ENCODE assay signal across 28 cellular contexts in genomic region chr5:179729727-179730126, GRCh38. TPM values are rescaled to one million over a fixed set of nuclear protein-coding genes. Genes with fewer than 3 reads are reported as not detected.
DNase-seq lines count a peak whose midpoint lies in the region; ATAC-seq and TF ChIP-seq lines count a peak whose summit lies in the region.
"Had no signal": no experiment of that assay in that cellular context is flagged by ENCODE, and none has a peak within 500 bp of the region (broad histone marks: within the 10 kb centered on the region; RNA-seq: fewer than 3 reads in every experiment).

No MANE protein-coding gene starts in this region.

- H3K27me3 Mint-ChIP-seq in stimulated activated naive CD8-positive, alpha-beta T cell treated with anti-CD3 and anti-CD28 coated beads, Interleukin-15, Interleukin-2, amounts not matched to agents 100 ng/mL and 50 ng/mL, for 24 hours, result no peaks in the 10 kb centered on the region
- H3K27me3 Mint-ChIP-seq in T-helper 17 cell (no peaks in the 10 kb centered on the region), memory B cell (no peaks in the 10 kb centered on the region)
- H3K27me3 Mint-ChIP-seq: effector memory CD8-positive, alpha-beta T cell had no signal

- H3K36me3 ChIP-seq in mucosa of descending colon (ENCODE audit: low read depth) (peaks cover 29% of the 10 kb centered on the region), hepatocyte (replicated peaks; ENCODE audit: insufficient read depth, low read depth) (no peaks in the 10 kb centered on the region)

- no peaks in the 10 kb centered on the region for H3K27me3 ChIP-seq in hepatocyte
- H3K27me3 ChIP-seq: esophagus squamous epithelium, neural progenitor cell, tibial nerve had no signal

- WGBS in hepatocyte (ENCODE audit: low lambda C conversion rate, missing lambda C conversion rate), result 94% methylated on average over 3 of the region's 3 CpGs

- peaks cover 15% of the 10 kb centered on the region for H3K79me2 ChIP-seq in hepatocyte

- ATAC-seq in stimulated activated naive CD8-positive, alpha-beta T cell treated with anti-CD3 and anti-CD28 coated beads, Interleukin-15, Interleukin-2, amounts not matched to agents 100 U/mL and 50 U/mL, for 24 hours, result no peak
- ATAC-seq in T-helper 17 cell (no peak), memory B cell (ENCODE audit: low read depth) (no peak), mucosa of descending colon (no peak), GM19397 (IDR thresholded peaks at IDR 0.05; ENCODE audit: unreplicated experiment) (no peak)
- ATAC-seq: CD8-positive, alpha-beta T cell; effector memory CD8-positive, alpha-beta T cell; left colon; SK-N-SH treated with all-trans-retinoic acid at 6 μM for 48 hours had no signal

- no peak for DNase-seq in stimulated activated naive CD8-positive, alpha-beta T cell treated with anti-CD3 and anti-CD28 coated beads, Interleukin-15, Interleukin-2, amounts not matched to agents 100 U/mL and 50 U/mL, for 24 hours
- DNase-seq in T-helper 17 cell (no peak), memory B cell (ENCODE audit: low spot score in 2 of 2) (no peak), mucosa of descending colon (no peak), hepatocyte (ENCODE audit: low spot score) (no peak), NCI-H1417 (lab: John Stamatoyannopoulos, UW) (no peak)
- DNase-seq: activated CD4-positive, alpha-beta T cell treated with anti-CD3 and anti-CD28 coated beads for 1 hour; CD8-positive, alpha-beta T cell; effector memory CD8-positive, alpha-beta T cell; esophagus squamous epithelium; GF-D8; left colon; NCI-H1105; NCI-H524; stimulated activated CD4-positive, alpha-beta T cell treated with anti-CD3 and anti-CD28 coated beads, Interleukin-2, amount 100 ng/mL, for 24 hours; stimulated activated naive CD4-positive, alpha-beta T cell had no signal

- H3K27ac Mint-ChIP-seq in stimulated activated naive CD8-positive, alpha-beta T cell treated with anti-CD3 and anti-CD28 coated beads, Interleukin-15, Interleukin-2, amounts not matched to agents 100 ng/mL and 50 ng/mL, for 24 hours, result peak overlapping the region; percentile 60
- H3K27ac Mint-ChIP-seq in T-helper 17 cell (peak overlapping the region; percentile 59), memory B cell (peak overlapping the region; percentile 43)
- H3K27ac Mint-ChIP-seq: CD8-positive, alpha-beta T cell; neural progenitor cell had no signal

- no peak overlapping the region for H3K27ac ChIP-seq in hepatocyte
- H3K27ac ChIP-seq: esophagus squamous epithelium, KMS-11, neural progenitor cell, prostate gland, tibial nerve had no signal

- peaks cover 66% of the 10 kb centered on the region for H3K36me3 Mint-ChIP-seq in stimulated activated naive CD8-positive, alpha-beta T cell treated with anti-CD3 and anti-CD28 coated beads, Interleukin-15, Interleukin-2, amounts not matched to agents 100 ng/mL and 50 ng/mL, for 24 hours (ENCODE audit: low read depth)
- H3K36me3 Mint-ChIP-seq in T-helper 17 cell (ENCODE audit: low read depth) (peaks cover 4% of the 10 kb centered on the region), memory B cell (peaks cover 18% of the 10 kb centered on the region)

- peaks cover 13% of the 10 kb centered on the region for H4K20me1 ChIP-seq in hepatocyte (ENCODE audit: insufficient read depth, poor library complexity, severe bottlenecking)

- no peak overlapping the region for H3K4me2 ChIP-seq in hepatocyte
- H3K4me2 ChIP-seq: neural progenitor cell had no signal

- H3K4me1 ChIP-seq in mucosa of descending colon (ENCODE audit: low read depth) (peaks cover 23% of the 10 kb centered on the region), hepatocyte (ENCODE audit: insufficient read depth) (peaks cover 19% of the 10 kb centered on the region)
- H3K4me1 ChIP-seq: prostate gland had no signal

- intact Hi-C loops in mucosa of descending colon (cut with DNase I, micrococcal nuclease), result no loop called here

- H3K4me3 ChIP-seq in mucosa of descending colon (no peak overlapping the region), hepatocyte (no peak overlapping the region)
- H3K4me3 ChIP-seq: esophagus squamous epithelium, neural progenitor cell, prostate gland, tibial nerve had no signal

- H3K4me3 Mint-ChIP-seq in stimulated activated naive CD8-positive, alpha-beta T cell treated with anti-CD3 and anti-CD28 coated beads, Interleukin-15, Interleukin-2, amounts not matched to agents 100 ng/mL and 50 ng/mL, for 24 hours, result no peak overlapping the region
- no peak overlapping the region for H3K4me3 Mint-ChIP-seq in T-helper 17 cell
- no peak overlapping the region for H3K4me3 Mint-ChIP-seq in memory B cell
- H3K4me3 Mint-ChIP-seq: CD8-positive, alpha-beta T cell; effector memory CD8-positive, alpha-beta T cell; neural progenitor cell had no signal

- H3K9me3 ChIP-seq in T-helper 17 cell (ENCODE audit: control insufficient read depth, low read length, poor library complexity, severe bottlenecking) (no peaks in the 10 kb centered on the region), mucosa of descending colon (no peaks in the 10 kb centered on the region), hepatocyte (ENCODE audit: low read depth) (no peaks in the 10 kb centered on the region)
- H3K9me3 ChIP-seq: esophagus squamous epithelium, prostate gland, tibial nerve had no signal

- peaks cover 32% of the 10 kb centered on the region for H3K4me1 Mint-ChIP-seq in stimulated activated naive CD8-positive, alpha-beta T cell treated with anti-CD3 and anti-CD28 coated beads, Interleukin-15, Interleukin-2, amounts not matched to agents 100 ng/mL and 50 ng/mL, for 24 hours (ENCODE audit: low read depth)
- H3K4me1 Mint-ChIP-seq in T-helper 17 cell (peaks cover 28% of the 10 kb centered on the region), memory B cell (peaks cover 17% of the 10 kb centered on the region)

- H3K9me3 Mint-ChIP-seq in stimulated activated naive CD8-positive, alpha-beta T cell treated with anti-CD3 and anti-CD28 coated beads, Interleukin-15, Interleukin-2, amounts not matched to agents 100 ng/mL and 50 ng/mL, for 24 hours, result no peaks in the 10 kb centered on the region
- no peaks in the 10 kb centered on the region for H3K9me3 Mint-ChIP-seq in memory B cell
- H3K9me3 Mint-ChIP-seq: CD8-positive, alpha-beta T cell; effector memory CD8-positive, alpha-beta T cell; neural progenitor cell had no signal

- H3K9me2 ChIP-seq in hepatocyte (replicated peaks; ENCODE audit: insufficient read depth), result no peaks in the 10 kb centered on the region

- H2AFZ ChIP-seq in hepatocyte, result no peak overlapping the region
- H2AFZ ChIP-seq: neural progenitor cell had no signal

- no peak for TF ChIP-seq CTCF in mucosa of descending colon (IDR thresholded peaks at IDR 0.05)
- TF ChIP-seq CTCF in hepatocyte (IDR thresholded peaks at IDR 0.05; ENCODE audit: poor library complexity), result no peak

RNA-seq across cellular contexts. Expression of gene MAML1, which starts 2.9 kb away (rescaled TPM):
- total RNA-seq in T-helper 17 cell, result 10 to 100 TPM; 28.4 to 33.2 TPM
- total RNA-seq in mucosa of descending colon, result 10 to 100 TPM; 26.0 to 34.0 (median 28.6) TPM
- 14.2 and 15.9 TPM in 2 replicates for total RNA-seq in hepatocyte
- 7.5 and 8.8 TPM in 2 replicates for polyA plus RNA-seq in hepatocyte

RNA-seq across cellular contexts. Expression of gene CANX, which starts 31.0 kb away (rescaled TPM):
- 100 to 1,000 TPM; 235 to 238 TPM for total RNA-seq in T-helper 17 cell
- total RNA-seq in mucosa of descending colon, result 100 to 1,000 TPM; 485 to 598 (median 521) TPM
- 701 and 705 TPM in 2 replicates for total RNA-seq in hepatocyte
- polyA plus RNA-seq in hepatocyte, result 329 and 369 TPM in 2 replicates

RNA-seq across cellular contexts. Expression of gene CBY3, which starts 48.9 kb away (rescaled TPM):
- total RNA-seq in T-helper 17 cell (not detected), mucosa of descending colon (not detected), hepatocyte (not detected in 2 replicates)
- not detected in 2 replicates for polyA plus RNA-seq in hepatocyte
- total RNA-seq: esophagus squamous epithelium, glomerular endothelial cell, H4, left colon, mesenteric fat pad, RPMI7951, skeletal muscle tissue had no signal
